In the genomic region with DNA sequence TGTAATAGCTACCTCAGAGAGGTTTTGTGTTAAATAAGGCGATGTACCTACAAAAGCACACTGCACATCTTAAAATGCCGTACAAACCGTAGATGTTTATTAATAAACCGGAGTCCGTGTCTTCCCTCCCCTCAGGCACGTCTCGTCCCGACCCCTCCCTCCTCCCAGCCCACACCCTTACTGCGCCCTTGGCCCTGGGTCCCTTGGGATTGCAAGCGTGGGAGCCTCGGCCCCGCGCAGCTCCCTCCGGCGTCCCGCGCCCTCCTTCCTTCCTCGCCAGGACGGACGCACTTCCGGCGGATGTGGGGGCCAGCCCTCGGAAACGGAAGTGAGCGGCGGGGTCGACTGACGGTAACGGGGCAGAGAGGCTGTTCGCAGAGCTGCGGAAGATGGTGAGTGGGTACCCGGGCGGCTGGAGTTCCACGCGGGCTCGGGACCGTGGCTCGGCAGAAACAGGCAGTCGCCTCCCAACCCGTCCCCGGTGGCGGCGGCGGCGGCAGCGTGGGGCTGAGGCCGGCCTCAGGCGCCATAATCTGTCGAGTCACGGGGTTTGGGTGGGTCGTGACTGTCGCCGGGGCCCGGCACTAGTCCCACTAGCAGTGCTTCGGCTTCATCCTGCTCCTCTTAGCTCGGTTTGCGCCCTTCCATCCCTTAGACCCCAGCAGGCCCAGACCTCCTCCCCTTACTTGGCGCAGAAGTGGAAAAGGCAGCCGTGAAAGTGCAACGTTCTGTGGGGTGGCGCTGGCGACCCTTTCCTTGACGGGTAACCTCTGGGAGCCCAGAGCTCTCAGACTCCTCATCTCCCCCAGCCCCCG, we compare ENCODE assay signal across 8 cellular contexts. TPM values are rescaled to one million over a fixed set of nuclear protein-coding genes. Genes with fewer than 3 reads are reported as not detected.
A peak's percentile ranks its signal among the peaks of the same experiment; 100 is the strongest.
DNase-seq lines count a peak whose midpoint lies in the region; TF ChIP-seq lines count a peak whose summit lies in the region.

A gene with protein sequence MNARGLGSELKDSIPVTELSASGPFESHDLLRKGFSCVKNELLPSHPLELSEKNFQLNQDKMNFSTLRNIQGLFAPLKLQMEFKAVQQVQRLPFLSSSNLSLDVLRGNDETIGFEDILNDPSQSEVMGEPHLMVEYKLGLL (plus strand): TSS at position 335 of the 815 bp plus-strand sequence. CDS start 55 bp downstream, at position 390.

- H3K4me1 ChIP-seq in ES-I3 (ENCODE audit: insufficient read depth, low read length) (peaks cover 17% of the 10 kb centered on the region), SJCRH30 (no peaks in the 10 kb centered on the region), stomach smooth muscle (ENCODE audit: control insufficient read depth, insufficient read depth, low read length) (peaks cover 20% of the 10 kb centered on the region)

- H3K9ac ChIP-seq in ES-I3 (ENCODE audit: low read depth, low read length) (peak within 1 kb of the TSS; percentile 94), stomach smooth muscle (ENCODE audit: low read length in 2 of 2) (peak within 1 kb of the TSS; percentile 93 to 98)

- H3K36me3 ChIP-seq in ES-I3 (ENCODE audit: insufficient read depth, low read length) (no peaks in the 10 kb centered on the region), SJCRH30 (peaks cover 21% of the 10 kb centered on the region), stomach smooth muscle (ENCODE audit: control insufficient read depth in 2 of 2, insufficient read depth in 2 of 2, low read length in 2 of 2) (peaks cover 0 to 7% of the 10 kb centered on the region in 2 donors)

- H3K27ac ChIP-seq in SJCRH30 (peak within 1 kb of the TSS; percentile 77), stomach smooth muscle (ENCODE audit: low read length) (peak within 1 kb of the TSS; percentile 81)

- peaks cover 40% of the 10 kb centered on the region for H3K4me1 Mint-ChIP-seq in neural crest cell

- DNase-seq in GOT3 (lab: John Stamatoyannopoulos, UW) (peak; percentile 76), LoVo (ENCODE audit: low spot score) (peak; percentile 91), SJCRH30 (peak; percentile 96), foreskin fibroblast (peak; percentile 90 to 97), neural crest cell (ENCODE audit: low read depth, low spot score) (peak; percentile 80)
- peak; percentile 91 for DNase-seq in activated gamma-delta T cell treated with anti-CD3 and anti-CD28 coated beads, Interleukin-2, amount 50 U/mL, for 16 hours (ENCODE audit: low read depth)

- H3K27me3 ChIP-seq in SJCRH30 = no peaks in the 10 kb centered on the region
- no peaks in the 10 kb centered on the region for H3K27me3 ChIP-seq in stomach smooth muscle (ENCODE audit: control insufficient read depth in 1 of 2, insufficient read depth in 2 of 2, low read length in 2 of 2)

- peak within 1 kb of the TSS; percentile 96 for H3K4me3 Mint-ChIP-seq in neural crest cell

- H3K27ac Mint-ChIP-seq in neural crest cell (ENCODE audit: unreplicated experiment) = peak within 1 kb of the TSS; percentile 95

- H3K27me3 Mint-ChIP-seq in neural crest cell (ENCODE audit: low read depth) = no peaks in the 10 kb centered on the region

- H3K36me3 Mint-ChIP-seq in neural crest cell (ENCODE audit: low read depth) = no peaks in the 10 kb centered on the region

- TF ChIP-seq CTCF in foreskin fibroblast (IDR thresholded peaks at IDR 0.05; ENCODE audit: low read depth, low read length) (no peak), neural crest cell (conservative IDR thresholded peaks at IDR 0.05) (no peak)

- H3K9me3 Mint-ChIP-seq in neural crest cell = no peaks in the 10 kb centered on the region

- no peaks in the 10 kb centered on the region for H3K9me3 ChIP-seq in ES-I3 (ENCODE audit: control insufficient read depth, insufficient read depth, low read length)
- H3K9me3 ChIP-seq in SJCRH30 (replicated peaks) = no peaks in the 10 kb centered on the region
- no peaks in the 10 kb centered on the region for H3K9me3 ChIP-seq in stomach smooth muscle (ENCODE audit: control insufficient read depth in 2 of 2, low read length in 2 of 2)

- peak within 1 kb of the TSS; percentile 94 for H3K4me3 ChIP-seq in SJCRH30
- H3K4me3 ChIP-seq in foreskin fibroblast (ENCODE audit: low read depth in 1 of 2, low read length in 2 of 2) = peak within 1 kb of the TSS; percentile 92
- H3K4me3 ChIP-seq in stomach smooth muscle (ENCODE audit: low read length in 2 of 2) = peak within 1 kb of the TSS; percentile 92 to 98

RNA-seq across cellular contexts. Expression of the gene that starts here (rescaled TPM):
- 198 and 203 TPM in 2 replicates for total RNA-seq in SJCRH30 (2014; rRNA removed; shearing (Covaris generic))
- total RNA-seq in neural crest cell = 71.8 and 75.2 TPM in 2 replicates

Comparison
In these comparisons a context has a peak if more than half of its experiments do, and no peak if none do; other contexts are left out.
1. Peak in every context shown above with its lines: DNase-seq, H3K4me3 ChIP-seq and H3K27ac ChIP-seq.